In genomic region chr3:125585595-125586223, GRCh38 we compare ENCODE assay signal across 8 cellular contexts. TPM values are rescaled to one million over a fixed set of nuclear protein-coding genes. Genes with fewer than 3 reads are reported as not detected.
DNase-seq lines count a peak whose midpoint lies in the region; ATAC-seq and TF ChIP-seq lines count a peak whose summit lies in the region.

No MANE protein-coding gene starts in this region.

- H3K9me3 Mint-ChIP-seq in T-helper 2 cell treated with Interferon-gamma antibody and Interleukin-4, amounts not matched to agents 5 μg/mL and 100 μg/mL, for 36 hours: no peaks in the 10 kb centered on the region

- H3K4me3 ChIP-seq in choroid plexus epithelial cell (ENCODE audit: low read depth, low read length): no peak overlapping the region

- DNase-seq in activated naive CD4-positive, alpha-beta T cell treated with Interleukin-2 at 50 U/mL for 16 hours: peak; percentile 45
- no peak for DNase-seq in activated naive CD4-positive, alpha-beta T cell (lab: John Stamatoyannopoulos, UW)
- DNase-seq in NCI-H1105 treated with DMSO at 0.1 percent for 48 hours (lab: John Stamatoyannopoulos, UW): peak; percentile 81
- peak; percentile 18 for DNase-seq in T-helper 2 cell treated with Interferon-gamma antibody and Interleukin-4, amounts not matched to agents 5 μg/mL and 100 μg/mL, for 36 hours (ENCODE audit: low spot score)
- DNase-seq in choroid plexus epithelial cell (ENCODE audit: low read depth): peak; percentile 81
- peak in 1 of 2 donors; percentile 53 for DNase-seq in left colon
- DNase-seq in stimulated activated CD8-positive, alpha-beta memory T cell treated with anti-CD3 and anti-CD28 coated beads, Interleukin-7, amount 100 ng/mL, for 24 hours (ENCODE audit: low read depth): peak; percentile 13

- peaks cover 2% of the 10 kb centered on the region for H3K36me3 Mint-ChIP-seq in T-helper 2 cell treated with Interferon-gamma antibody and Interleukin-4, amounts not matched to agents 5 μg/mL and 100 μg/mL, for 36 hours (ENCODE audit: low read depth)

- intact Hi-C loops in left colon (cut with DNase I, micrococcal nuclease): no loop called here

- peak; percentile 80 for ATAC-seq in left colon
- ATAC-seq in HG02973 (IDR thresholded peaks at IDR 0.05; ENCODE audit: unreplicated experiment): no peak

- H3K27ac Mint-ChIP-seq in T-helper 2 cell treated with Interferon-gamma antibody and Interleukin-4, amounts not matched to agents 5 μg/mL and 100 μg/mL, for 36 hours: no peak overlapping the region

- H3K4me3 Mint-ChIP-seq in T-helper 2 cell treated with Interferon-gamma antibody and Interleukin-4, amounts not matched to agents 5 μg/mL and 100 μg/mL, for 36 hours: no peak overlapping the region

- no peaks in the 10 kb centered on the region for H3K27me3 Mint-ChIP-seq in T-helper 2 cell treated with Interferon-gamma antibody and Interleukin-4, amounts not matched to agents 5 μg/mL and 100 μg/mL, for 36 hours (ENCODE audit: low read depth)

- peaks cover 13% of the 10 kb centered on the region for H3K4me1 Mint-ChIP-seq in T-helper 2 cell treated with Interferon-gamma antibody and Interleukin-4, amounts not matched to agents 5 μg/mL and 100 μg/mL, for 36 hours (ENCODE audit: low read depth)

- peak; percentile 96 for TF ChIP-seq CTCF in choroid plexus epithelial cell (conservative IDR thresholded peaks at IDR 0.05; ENCODE audit: low read depth, low read length)

RNA-seq across cellular contexts. Expression of gene OSBPL11, which starts 9.6 kb away (rescaled TPM):
- 10 to 100 TPM; 17.0 to 24.1 TPM for total RNA-seq in left colon

Comparison
In these comparisons a context has a peak if more than half of its experiments do, and no peak if none do; other contexts are left out.
1. DNase-seq: peak in activated naive CD4-positive, alpha-beta T cell treated with Interleukin-2 at 50 U/mL for 16 hours (single experiment), NCI-H1105 treated with DMSO at 0.1 percent for 48 hours (single experiment), T-helper 2 cell treated with Interferon-gamma antibody and Interleukin-4, amounts not matched to agents 5 μg/mL and 100 μg/mL, for 36 hours (single experiment), choroid plexus epithelial cell (single experiment) and stimulated activated CD8-positive, alpha-beta memory T cell treated with anti-CD3 and anti-CD28 coated beads, Interleukin-7, amount 100 ng/mL, for 24 hours (single experiment); none in activated naive CD4-positive, alpha-beta T cell (0 of 4).